Comparison of ENCODE assay signal across 9 cellular contexts in the genomic region with DNA sequence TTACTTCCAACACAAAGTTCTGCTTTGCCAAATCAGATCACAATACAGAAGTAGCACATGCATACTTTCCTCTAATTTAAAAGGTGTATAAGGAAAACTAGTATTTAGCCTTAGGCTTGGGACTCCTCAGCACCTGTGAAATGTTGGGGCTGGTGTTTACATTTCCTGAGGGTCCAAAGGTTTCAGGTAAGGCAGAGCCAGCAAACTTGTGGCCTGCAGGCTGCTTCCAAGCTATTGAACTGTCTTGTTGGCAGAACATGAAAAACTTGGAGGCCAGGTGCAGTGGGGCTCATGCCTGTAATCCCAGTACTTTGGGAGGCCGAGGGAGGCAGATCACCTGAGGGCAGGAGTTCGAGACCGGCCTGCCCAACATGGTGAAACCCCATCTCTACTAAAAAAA. TPM values are rescaled to one million over a fixed set of nuclear protein-coding genes. Genes with fewer than 3 reads are reported as not detected.
"Had no signal": no experiment of that assay in that cellular context is flagged by ENCODE, and none has a peak within 500 bp of the region (broad histone marks: within the 10 kb centered on the region; RNA-seq: fewer than 3 reads in every experiment).

No MANE protein-coding gene starts in this region.

- H3K4me3 ChIP-seq: GM23338, K562 had no signal

- H3K4me2 ChIP-seq: GM23338 had no signal

- H3K27ac ChIP-seq: HL-60 had no signal

- ATAC-seq: GM23338, K562 had no signal

- FAIRE-seq: H1, H54, K562 had no signal

- H2AFZ ChIP-seq: GM23338 had no signal

- DNase-seq: H9, HCEC 1CT, IMR-90, KG1 had no signal

RNA-seq across cellular contexts. Expression of gene GPR39, which starts 26.5 kb away (rescaled TPM):
- polyA plus RNA-seq: K562 had no signal
